In genomic region chr15:73992594-73992898, GRCh38 we compare ENCODE assay signal across 9 cellular contexts. TPM values are rescaled to one million over a fixed set of nuclear protein-coding genes. Genes with fewer than 3 reads are reported as not detected.
A peak's percentile ranks its signal among the peaks of the same experiment; 100 is the strongest.
DNase-seq lines count a peak whose midpoint lies in the region; ATAC-seq, FAIRE-seq and TF ChIP-seq lines count a peak whose summit lies in the region.
"Had no signal": no experiment of that assay in that cellular context is flagged by ENCODE, and none has a peak within 500 bp of the region (broad histone marks: within the 10 kb centered on the region; RNA-seq: fewer than 3 reads in every experiment).

No MANE protein-coding gene starts in this region.

- CTCF ChIA-PET in SK-N-SH (lab: Yijun Ruan, JAX) = interaction anchor here (0.6 to 5.1 kb wide), 13 partner anchors 10 to 623 kb away, joined by 3 to 37 read pairs (median 3); partner anchors contain the start of gene CLK3
- CTCF ChIA-PET in activated CD4-positive, alpha-beta memory T cell treated with anti-CD3 and anti-CD28 coated beads, Interleukin-2, amount 10 ng/mL, durations not matched to agents 7 days and 5 days (lab: Charles Lee) = interaction anchor here (0.7 to 8.6 kb wide), 7 partner anchors 10 to 56 kb away, joined by 3 to 89 read pairs (median 4); no protein-coding TSS in a partner anchor

- POLR2A ChIA-PET in SK-N-SH (lab: Yijun Ruan, JAX) = no interaction called here
- POLR2A ChIA-PET in activated CD4-positive, alpha-beta memory T cell treated with anti-CD3 and anti-CD28 coated beads, Interleukin-2, amount 10 ng/mL, durations not matched to agents 7 days and 5 days (lab: Charles Lee) = interaction anchor here (1.0 to 8.4 kb wide), 3 partner anchors 11 to 56 kb away, joined by 3 to 78 read pairs (median 7); no protein-coding TSS in a partner anchor

- H3K4me3 ChIP-seq in SK-N-SH (ENCODE audit: low read depth in 2 of 2, low read length in 1 of 2) (peak overlapping the region; percentile 71 to 83; a peak in 2 of 4 replicates), hepatocyte (no peak overlapping the region)

- H3K9me3 Mint-ChIP-seq in activated CD4-positive, alpha-beta memory T cell treated with anti-CD3 and anti-CD28 coated beads, Interleukin-2, amount 10 ng/mL, durations not matched to agents 7 days and 5 days = no peaks in the 10 kb centered on the region
- no peaks in the 10 kb centered on the region for H3K9me3 Mint-ChIP-seq in stimulated activated naive B cell treated with anti-CD40 and anti-IgM and Interleukin-4, amounts not matched to agents 10 μg/mL and 1 μg/mL and 100 μg/mL, for 72 hours

- H3K4me1 Mint-ChIP-seq in activated CD4-positive, alpha-beta memory T cell treated with anti-CD3 and anti-CD28 coated beads, Interleukin-2, amount 10 ng/mL, durations not matched to agents 7 days and 5 days = peaks cover 53% of the 10 kb centered on the region
- peaks cover 43 to 75% of the 10 kb centered on the region in 2 donors for H3K4me1 Mint-ChIP-seq in stimulated activated naive B cell treated with anti-CD40 and anti-IgM and Interleukin-4, amounts not matched to agents 10 μg/mL and 1 μg/mL and 100 μg/mL, for 72 hours

- H3K36me3 Mint-ChIP-seq in activated CD4-positive, alpha-beta memory T cell treated with anti-CD3 and anti-CD28 coated beads, Interleukin-2, amount 10 ng/mL, durations not matched to agents 7 days and 5 days (ENCODE audit: low read depth) = peaks cover 30% of the 10 kb centered on the region
- peaks cover 7 to 10% of the 10 kb centered on the region in 2 donors for H3K36me3 Mint-ChIP-seq in stimulated activated naive B cell treated with anti-CD40 and anti-IgM and Interleukin-4, amounts not matched to agents 10 μg/mL and 1 μg/mL and 100 μg/mL, for 72 hours

- H3K27ac Mint-ChIP-seq in activated CD4-positive, alpha-beta memory T cell treated with anti-CD3 and anti-CD28 coated beads, Interleukin-2, amount 10 ng/mL, durations not matched to agents 7 days and 5 days = peak overlapping the region; percentile 80
- H3K27ac Mint-ChIP-seq in stimulated activated naive B cell treated with anti-CD40 and anti-IgM and Interleukin-4, amounts not matched to agents 10 μg/mL and 1 μg/mL and 100 μg/mL, for 72 hours = peak overlapping the region; percentile 93

- TF ChIP-seq EP300 in SK-N-SH (IDR thresholded peaks at IDR 0.05; ENCODE audit: borderline replicate concordance in 1 of 2, low read depth in 1 of 2, low read length in 1 of 2) = no peak

- peak overlapping the region; percentile 86 for H2AFZ ChIP-seq in SK-N-SH (ENCODE audit: low read depth)
- peak overlapping the region; percentile 88 for H2AFZ ChIP-seq in hepatocyte

- H3K27ac ChIP-seq in SK-N-SH (ENCODE audit: low read depth in 2 of 2, low read length in 1 of 2) (peak overlapping the region in 1 of 2 experiments; percentile 42; a peak in 2 of 4 replicates), hepatocyte (peak overlapping the region; percentile 45), caudate nucleus (ENCODE audit: low read depth, low read length) (no peak overlapping the region)

- no peak for TF ChIP-seq CTCF in SK-N-SH (IDR thresholded peaks at IDR 0.05)
- no peak for TF ChIP-seq CTCF in hepatocyte (IDR thresholded peaks at IDR 0.05; ENCODE audit: poor library complexity)

- H3K79me2 ChIP-seq in SK-N-SH (ENCODE audit: insufficient read depth) = peaks cover 37% of the 10 kb centered on the region
- H3K79me2 ChIP-seq in hepatocyte = peaks cover 29% of the 10 kb centered on the region

- no peak for TF ChIP-seq RAD21 in SK-N-SH (IDR thresholded peaks at IDR 0.05; ENCODE audit: low read length)

- WGBS in SK-N-SH (ENCODE audit: low lambda C conversion rate) = 23% methylated on average over 3 of the region's 5 CpGs
- WGBS in hepatocyte (ENCODE audit: low lambda C conversion rate, missing lambda C conversion rate) = 87% methylated on average over 5 of the region's 5 CpGs

- H3K4me3 Mint-ChIP-seq in activated CD4-positive, alpha-beta memory T cell treated with anti-CD3 and anti-CD28 coated beads, Interleukin-2, amount 10 ng/mL, durations not matched to agents 7 days and 5 days = peak overlapping the region; percentile 67
- H3K4me3 Mint-ChIP-seq in stimulated activated naive B cell treated with anti-CD40 and anti-IgM and Interleukin-4, amounts not matched to agents 10 μg/mL and 1 μg/mL and 100 μg/mL, for 72 hours = peak overlapping the region; percentile 66 to 95

- no peaks in the 10 kb centered on the region for H3K27me3 Mint-ChIP-seq in activated CD4-positive, alpha-beta memory T cell treated with anti-CD3 and anti-CD28 coated beads, Interleukin-2, amount 10 ng/mL, durations not matched to agents 7 days and 5 days
- no peaks in the 10 kb centered on the region for H3K27me3 Mint-ChIP-seq in stimulated activated naive B cell treated with anti-CD40 and anti-IgM and Interleukin-4, amounts not matched to agents 10 μg/mL and 1 μg/mL and 100 μg/mL, for 72 hours

- peaks cover 36 to 46% of the 10 kb centered on the region in 2 experiments for H3K4me1 ChIP-seq in SK-N-SH (ENCODE audit: control insufficient read depth in 1 of 2, insufficient read depth in 2 of 2, low read depth in 1 of 2, low read length in 1 of 2)
- peaks cover 4% of the 10 kb centered on the region for H3K4me1 ChIP-seq in hepatocyte (ENCODE audit: insufficient read depth)

- DNase-seq in SK-N-SH (no peak), hepatocyte (ENCODE audit: low spot score) (no peak), epidermal melanocyte (ENCODE audit: insufficient read length, low spot score) (no peak), caudate nucleus (lab: John Stamatoyannopoulos, UW) (no peak), frontal cortex (ENCODE audit: low spot score in 2 of 2) (no peak)
- no peak for DNase-seq in activated CD4-positive, alpha-beta memory T cell treated with anti-CD3 and anti-CD28 coated beads, Interleukin-2, amount 10 ng/mL, durations not matched to agents 7 days and 5 days
- no peak for DNase-seq in stimulated activated naive B cell treated with anti-CD40 and anti-IgM and Interleukin-4, amounts not matched to agents 10 μg/mL and 1 μg/mL and 100 μg/mL, for 72 hours

- no peak overlapping the region for H3K9ac ChIP-seq in SK-N-SH

- H3K36me3 ChIP-seq in SK-N-SH (replicated peaks in 1 of 2; ENCODE audit: control insufficient read depth in 1 of 2, insufficient read depth in 2 of 2, low read length in 1 of 2) (no peaks in the 10 kb centered on the region), hepatocyte (replicated peaks; ENCODE audit: insufficient read depth, low read depth) (no peaks in the 10 kb centered on the region)

- ATAC-seq in SK-N-SH treated with all-trans-retinoic acid at 6 μM for 48 hours = no peak
- no peak for ATAC-seq in stimulated activated naive B cell treated with anti-CD40 and anti-IgM and Interleukin-4, amounts not matched to agents 10 μg/mL and 1 μg/mL and 100 μg/mL, for 72 hours (replicated peaks)

- no peaks in the 10 kb centered on the region; the same call in 1 of the 2 replicates for H4K20me1 ChIP-seq in SK-N-SH (ENCODE audit: insufficient read depth)
- no peaks in the 10 kb centered on the region for H4K20me1 ChIP-seq in hepatocyte (ENCODE audit: insufficient read depth, poor library complexity, severe bottlenecking)

- FAIRE-seq in frontal cortex (lab: Jason Lieb, UNC) = no peak
- FAIRE-seq: A204.1 had no signal

- no peaks in the 10 kb centered on the region for H3K27me3 ChIP-seq in SK-N-SH (ENCODE audit: insufficient read depth)
- no peaks in the 10 kb centered on the region for H3K27me3 ChIP-seq in hepatocyte

- no peaks in the 10 kb centered on the region for H3K9me3 ChIP-seq in SK-N-SH
- H3K9me3 ChIP-seq in hepatocyte (ENCODE audit: low read depth) = no peaks in the 10 kb centered on the region

- H3K9me2 ChIP-seq in SK-N-SH (no peaks in the 10 kb centered on the region), hepatocyte (replicated peaks; ENCODE audit: insufficient read depth) (no peaks in the 10 kb centered on the region)

- peak overlapping the region; percentile 94 for H3K4me2 ChIP-seq in SK-N-SH
- H3K4me2 ChIP-seq in hepatocyte = peak overlapping the region; percentile 93

- H3F3A ChIP-seq in SK-N-SH (replicated peaks; ENCODE audit: insufficient read depth) = peaks cover 18% of the 10 kb centered on the region

TF ChIP-seq in SK-N-SH, 30 proteins besides CTCF, POLR2A, EP300 and RAD21 (continues in another document):
- no peak for TF ChIP-seq FOSL2 (IDR thresholded peaks at IDR 0.05; ENCODE audit: borderline replicate concordance, low read depth)
- no peak for TF ChIP-seq MXI1 (IDR thresholded peaks at IDR 0.05; ENCODE audit: low read depth, low read length)
- no peak for TF ChIP-seq YY1 (IDR thresholded peaks at IDR 0.05; ENCODE audit: low read depth)
- no peak for TF ChIP-seq POLR2AphosphoS5 (IDR thresholded peaks at IDR 0.05; ENCODE audit: low read depth, low read length)

TF ChIP-seq in SK-N-SH treated with all-trans-retinoic acid at 6 μM for 48 hours, 23 proteins besides CTCF, POLR2A, EP300 and RAD21 (continues in another document):
- TF ChIP-seq CREB5 (CRISPR knock-in tag; IDR thresholded peaks at IDR 0.05; ENCODE audit: low read depth) (no peak), ZC3H10 (CRISPR knock-in tag; IDR thresholded peaks at IDR 0.05) (no peak)

RNA-seq across cellular contexts. Expression of gene STOML1, which starts 0.5 kb away (rescaled TPM):
- polyA plus RNA-seq in SK-N-SH (2012; rRNA removed) = 19.1 and 20.4 TPM in 2 replicates
- 8.2 and 13.5 TPM in 2 replicates for polyA plus RNA-seq in SK-N-SH (2012; cell fraction: cytosol; rRNA removed)
- 27.9 and 28.2 TPM in 2 replicates for polyA plus RNA-seq in SK-N-SH (2012; cell fraction: nucleus; rRNA removed)
- 1 to 10 TPM; 7.1 to 8.5 TPM for total RNA-seq in activated CD4-positive, alpha-beta memory T cell treated with anti-CD3 and anti-CD28 coated beads, Interleukin-2, amount 10 ng/mL, durations not matched to agents 7 days and 5 days
- total RNA-seq in hepatocyte = 10.3 and 14.2 TPM in 2 replicates
- 19.8 and 21.0 TPM in 2 replicates for polyA plus RNA-seq in hepatocyte
- total RNA-seq in frontal cortex = 24.1 TPM

RNA-seq across cellular contexts. Expression of gene PML, which starts 2.0 kb away (rescaled TPM):
- polyA plus RNA-seq in SK-N-SH (2012; rRNA removed) (14.0 and 18.4 TPM in 2 replicates), hepatocyte (29.9 and 38.8 TPM in 2 replicates)
- polyA plus RNA-seq in SK-N-SH (2012; cell fraction: cytosol; rRNA removed) = 7.9 and 12.9 TPM in 2 replicates
- polyA plus RNA-seq in SK-N-SH (2012; cell fraction: nucleus; rRNA removed) = 48.3 and 66.5 TPM in 2 replicates
- total RNA-seq in activated CD4-positive, alpha-beta memory T cell treated with anti-CD3 and anti-CD28 coated beads, Interleukin-2, amount 10 ng/mL, durations not matched to agents 7 days and 5 days = 100 to 1,000 TPM; 133 to 138 TPM
- total RNA-seq in hepatocyte (9.7 and 15.7 TPM in 2 replicates), frontal cortex (3.7 TPM)
